1 cellular context compared by ENCODE assay signal in the genomic region with DNA sequence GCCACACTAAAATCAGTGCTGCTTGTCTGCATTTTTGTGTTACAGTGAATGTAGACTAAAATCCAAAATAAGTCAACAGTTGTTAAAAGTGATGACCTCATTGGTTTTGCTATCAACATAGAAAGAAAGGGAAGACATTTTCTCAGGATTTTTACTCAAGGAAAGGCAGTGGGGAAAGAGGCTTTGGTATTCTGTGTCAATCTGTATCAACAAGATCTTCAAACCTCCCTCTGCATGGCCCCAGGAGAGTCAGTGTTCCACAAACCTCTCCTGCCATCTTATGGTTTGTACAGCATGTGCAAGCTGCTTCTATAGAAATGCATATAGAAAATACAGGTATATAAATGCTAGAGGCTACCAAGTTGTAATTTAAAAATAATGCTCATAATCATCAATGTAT.
TF ChIP-seq lines count a peak whose summit lies in the region.

No MANE protein-coding gene starts in this region.

TF ChIP-seq in GM12878, 131 proteins besides CTCF, POLR2A, EP300 and RAD21:
- no peak for TF ChIP-seq CEBPB (IDR thresholded peaks at IDR 0.05; ENCODE audit: borderline replicate concordance in 1 of 2, low read depth in 2 of 2, low read length in 2 of 2)
- TF ChIP-seq, protein P1, sequence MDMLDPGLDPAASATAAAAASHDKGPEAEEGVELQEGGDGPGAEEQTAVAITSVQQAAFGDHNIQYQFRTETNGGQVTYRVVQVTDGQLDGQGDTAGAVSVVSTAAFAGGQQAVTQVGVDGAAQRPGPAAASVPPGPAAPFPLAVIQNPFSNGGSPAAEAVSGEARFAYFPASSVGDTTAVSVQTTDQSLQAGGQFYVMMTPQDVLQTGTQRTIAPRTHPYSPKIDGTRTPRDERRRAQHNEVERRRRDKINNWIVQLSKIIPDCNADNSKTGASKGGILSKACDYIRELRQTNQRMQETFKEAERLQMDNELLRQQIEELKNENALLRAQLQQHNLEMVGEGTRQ (IDR thresholded peaks at IDR 0.05; ENCODE audit: borderline replicate concordance, low read depth, low read length) = no peak
- TF ChIP-seq SMC3 (IDR thresholded peaks at IDR 0.05; ENCODE audit: borderline replicate concordance, low read length) = peak; percentile 71; the same call in 1 of the 2 replicates
- TF ChIP-seq ATF7 (IDR thresholded peaks at IDR 0.05; ENCODE audit: low read depth) = peak; percentile 31; the same call in 1 of the 2 replicates
- TF ChIP-seq YY1 (IDR thresholded peaks at IDR 0.05; ENCODE audit: low read depth, low read length) = no peak
- TF ChIP-seq SREBF2 (IDR thresholded peaks at IDR 0.05; ENCODE audit: low read length) = no peak
- TF ChIP-seq ZNF24 (IDR thresholded peaks at IDR 0.05) = no peak
